In genomic region chr2:5453224-5453623, GRCh38 we compare ENCODE assay signal across 1 cellular context.
A peak's percentile ranks its signal among the peaks of the same experiment; 100 is the strongest.
TF ChIP-seq lines count a peak whose summit lies in the region.

No MANE protein-coding gene starts in this region.

TF ChIP-seq in H1, 55 proteins besides CTCF, POLR2A, EP300 and RAD21 (continued from another document):
- TF ChIP-seq, protein P1, sequence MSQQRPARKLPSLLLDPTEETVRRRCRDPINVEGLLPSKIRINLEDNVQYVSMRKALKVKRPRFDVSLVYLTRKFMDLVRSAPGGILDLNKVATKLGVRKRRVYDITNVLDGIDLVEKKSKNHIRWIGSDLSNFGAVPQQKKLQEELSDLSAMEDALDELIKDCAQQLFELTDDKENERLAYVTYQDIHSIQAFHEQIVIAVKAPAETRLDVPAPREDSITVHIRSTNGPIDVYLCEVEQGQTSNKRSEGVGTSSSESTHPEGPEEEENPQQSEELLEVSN (IDR thresholded peaks at IDR 0.05): peak; percentile 57
